Comparison of ENCODE assay signal across 17 cellular contexts in genomic region chr22:46001046-46001425, GRCh38. TPM values are rescaled to one million over a fixed set of nuclear protein-coding genes. Genes with fewer than 3 reads are reported as not detected.
A peak's percentile ranks its signal among the peaks of the same experiment; 100 is the strongest.
DNase-seq lines count a peak whose midpoint lies in the region; ATAC-seq, FAIRE-seq and TF ChIP-seq lines count a peak whose summit lies in the region.
"Had no signal": no experiment of that assay in that cellular context is flagged by ENCODE, and none has a peak within 500 bp of the region (broad histone marks: within the 10 kb centered on the region; RNA-seq: fewer than 3 reads in every experiment).

No MANE protein-coding gene starts in this region.

- no peaks in the 10 kb centered on the region for H3K36me3 ChIP-seq in kidney (ENCODE audit: control insufficient read depth in 1 of 2, insufficient read depth in 2 of 2, low read length in 2 of 2)
- H3K36me3 ChIP-seq: ascending aorta had no signal

- no peak overlapping the region for H3K9ac ChIP-seq in kidney (ENCODE audit: low read length in 2 of 2)
- H3K9ac ChIP-seq: SK-N-SH had no signal

- H3K9me3 Mint-ChIP-seq in activated T-helper 17 cell treated with anti-CD3 and anti-CD28 coated beads, Interleukin-2, amount 50 U/mL, for 72 hours, result no peaks in the 10 kb centered on the region
- H3K9me3 Mint-ChIP-seq: CD4-positive, alpha-beta T cell had no signal

- H3K9me3 ChIP-seq in kidney (ENCODE audit: control insufficient read depth in 1 of 2, low read length in 2 of 2), result no peaks in the 10 kb centered on the region
- H3K9me3 ChIP-seq: ascending aorta, SK-N-SH had no signal

- TF ChIP-seq CTCF in RWPE1 (conservative IDR thresholded peaks at IDR 0.05; ENCODE audit: low read depth) (no peak), kidney (IDR thresholded peaks at IDR 0.05; ENCODE audit: borderline replicate concordance, extremely low read depth, insufficient read depth) (no peak)

- no peak overlapping the region for H3K4me3 ChIP-seq in kidney (ENCODE audit: low read length in 2 of 2)
- H3K4me3 ChIP-seq: ascending aorta, lung had no signal

- peaks cover 7 to 34% of the 10 kb centered on the region in 2 donors for H3K4me1 ChIP-seq in kidney (ENCODE audit: control insufficient read depth in 1 of 2, insufficient read depth in 1 of 2, low read depth in 1 of 2, low read length in 2 of 2)

- H3K27me3 Mint-ChIP-seq in activated T-helper 17 cell treated with anti-CD3 and anti-CD28 coated beads, Interleukin-2, amount 50 U/mL, for 72 hours, result peaks cover 6% of the 10 kb centered on the region

- H3K4me1 Mint-ChIP-seq in activated T-helper 17 cell treated with anti-CD3 and anti-CD28 coated beads, Interleukin-2, amount 50 U/mL, for 72 hours, result no peaks in the 10 kb centered on the region

- CTCF ChIA-PET in RWPE1 (lab: Yijun Ruan, JAX), result interaction anchor here (0.6 kb wide), 1 partner anchor 389 kb away, joined by 3 read pairs; no protein-coding TSS in a partner anchor

- no peak overlapping the region for H3K4me3 Mint-ChIP-seq in activated T-helper 17 cell treated with anti-CD3 and anti-CD28 coated beads, Interleukin-2, amount 50 U/mL, for 72 hours
- H3K4me3 Mint-ChIP-seq: CD4-positive, alpha-beta T cell had no signal

- intact Hi-C loops in kidney (cut with DNase I), result loop anchor here (5.0 kb wide), 1 partner anchor 111 kb away; no protein-coding TSS in a partner anchor

- FAIRE-seq in kidney (lab: Jason Lieb, UNC), result no peak
- FAIRE-seq: endometrium had no signal

- no peaks in the 10 kb centered on the region for H3K36me3 Mint-ChIP-seq in activated T-helper 17 cell treated with anti-CD3 and anti-CD28 coated beads, Interleukin-2, amount 50 U/mL, for 72 hours (ENCODE audit: low read depth)

- H3K27ac Mint-ChIP-seq in activated T-helper 17 cell treated with anti-CD3 and anti-CD28 coated beads, Interleukin-2, amount 50 U/mL, for 72 hours, result no peak overlapping the region
- H3K27ac Mint-ChIP-seq: CD4-positive, alpha-beta T cell had no signal

- POLR2A ChIA-PET in RWPE1 (lab: Yijun Ruan, JAX; ENCODE audit: low non-redundant PET), result no interaction called here

- ATAC-seq in activated T-helper 17 cell treated with anti-CD3 and anti-CD28 coated beads, Interleukin-2, amount 50 U/mL, for 72 hours (replicated peaks), result no peak
- ATAC-seq in HG03442 (IDR thresholded peaks at IDR 0.05; ENCODE audit: unreplicated experiment) (no peak), GM19023 (IDR thresholded peaks at IDR 0.05; ENCODE audit: unreplicated experiment) (no peak)
- ATAC-seq: stimulated activated naive CD8-positive, alpha-beta T cell treated with anti-CD3 and anti-CD28 coated beads, Interleukin-15, Interleukin-2, amounts not matched to agents 100 U/mL and 50 U/mL, for 24 hours had no signal

- DNase-seq in A172 (ENCODE audit: low spot score) (peak; percentile 61), COLO668 (lab: John Stamatoyannopoulos, UW; ENCODE audit: unreplicated experiment) (peak; percentile 66), RWPE1 (ENCODE audit: low spot score) (no peak), kidney (peak; percentile 59), Kasumi-1 (lab: John Stamatoyannopoulos, UW) (no peak)
- DNase-seq: CD4-positive, alpha-beta T cell; SK-N-SH; stimulated activated CD4-positive, alpha-beta T cell treated with anti-CD3 and anti-CD28 coated beads, Interleukin-4, amount 100 ng/mL, for 24 hours; stimulated activated naive CD8-positive, alpha-beta T cell treated with anti-CD3 and anti-CD28 coated beads, Interleukin-15, Interleukin-2, amounts not matched to agents 100 U/mL and 50 U/mL, for 24 hours had no signal

- H3K27ac ChIP-seq in RWPE1, result peak overlapping the region; percentile 100
- H3K27ac ChIP-seq in kidney (ENCODE audit: low read depth in 2 of 2, low read length in 2 of 2), result no peak overlapping the region

RNA-seq across cellular contexts. Expression of gene WNT7B, which starts 24.1 kb away (rescaled TPM):
- 4.5 and 6.3 TPM in 2 replicates for total RNA-seq in A172 (2014; rRNA removed; shearing (Covaris generic))
- total RNA-seq in kidney, result 1.6 TPM
- 2.4 TPM for polyA plus RNA-seq in kidney (ENCODE audit: insufficient read depth, low read depth, low replicate concordance)
- not detected for total RNA-seq in activated T-helper 17 cell treated with anti-CD3 and anti-CD28 coated beads, Interleukin-2, amount 50 U/mL, for 72 hours
- total RNA-seq: ascending aorta; CD4-positive, alpha-beta T cell; LHCN-M2; NCI-H460 had no signal

Comparison
In these comparisons a context has a peak if more than half of its experiments do, and no peak if none do; other contexts are left out.
1. DNase-seq: peak in A172 (single experiment), COLO668 (single experiment) and kidney (single experiment); none in RWPE1 (single experiment) and Kasumi-1 (0 of 2).